In the genomic region with DNA sequence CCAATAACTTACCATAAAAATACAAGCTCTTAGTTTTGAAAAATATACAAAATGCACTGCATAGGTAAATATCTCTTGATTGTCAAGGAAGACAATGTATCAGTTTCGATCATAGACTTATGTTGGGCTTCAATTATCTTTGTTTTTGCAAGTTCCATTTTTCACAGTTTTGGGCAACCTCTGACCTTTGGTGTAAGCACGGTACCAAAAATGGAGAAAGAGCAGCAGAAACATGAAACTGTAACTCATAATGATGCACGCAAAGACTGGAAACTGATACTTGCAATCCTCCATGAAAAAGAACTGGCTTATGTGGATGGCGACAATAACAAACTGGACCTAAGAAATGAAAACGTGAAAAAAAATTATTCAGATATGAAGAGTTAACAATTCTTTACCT, we compare ENCODE assay signal across 1 cellular context.
TF ChIP-seq lines count a peak whose summit lies in the region.

No MANE protein-coding gene starts in this region.

TF ChIP-seq in GM12878, 131 proteins besides CTCF, POLR2A, EP300 and RAD21:
- TF ChIP-seq TCF3 (IDR thresholded peaks at IDR 0.05; ENCODE audit: borderline replicate concordance, insufficient read depth, low read depth, low read length) = no peak
- TF ChIP-seq NR2F1 (conservative IDR thresholded peaks at IDR 0.05) = peak; percentile 90
- peak; percentile 11; the same call in 1 of the 2 replicates for TF ChIP-seq NR2C1 (IDR thresholded peaks at IDR 0.05)
TF ChIP-seq in GM12878: peak in this region for 2.
